Comparison of ENCODE assay signal across 19 cellular contexts in the genomic region with DNA sequence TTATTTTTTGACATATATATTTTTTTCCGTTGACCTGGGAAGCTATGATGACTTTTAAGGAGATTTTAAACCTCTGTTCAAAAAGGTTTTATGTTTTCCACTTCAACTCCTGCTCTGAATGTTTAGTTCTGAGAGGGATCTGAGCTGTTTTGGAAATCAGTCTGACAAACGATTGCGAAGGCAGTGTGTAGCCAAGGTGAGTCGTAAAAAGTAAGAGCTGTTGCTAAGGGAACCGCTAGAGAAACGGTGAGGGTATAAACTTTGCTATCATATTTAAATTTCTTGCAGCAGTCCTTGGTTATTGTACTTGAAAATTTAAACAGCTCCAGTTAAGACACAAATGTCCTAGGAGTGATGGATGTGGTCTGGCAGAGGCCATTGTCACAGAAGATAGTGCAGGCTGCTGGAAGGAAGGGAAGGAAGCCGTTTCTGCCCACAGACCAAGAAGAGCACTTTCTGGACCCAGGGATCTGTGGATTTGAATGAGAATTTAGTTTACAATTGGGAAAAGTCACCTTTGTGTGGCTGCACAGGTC.
DNase-seq lines count a peak whose midpoint lies in the region; ATAC-seq and TF ChIP-seq lines count a peak whose summit lies in the region.
"Had no signal": no experiment of that assay in that cellular context is flagged by ENCODE, and none has a peak within 500 bp of the region (broad histone marks: within the 10 kb centered on the region; RNA-seq: fewer than 3 reads in every experiment).

No MANE protein-coding gene starts in this region.

- H3K27me3 ChIP-seq in RWPE2 (ENCODE audit: insufficient read depth, poor library complexity, severe bottlenecking) = no peaks in the 10 kb centered on the region
- no peaks in the 10 kb centered on the region for H3K27me3 ChIP-seq in uterus
- H3K27me3 ChIP-seq: spleen had no signal

- DNase-seq in NOMO-1 treated with DMSO at 0.1 percent for 48 hours (lab: John Stamatoyannopoulos, UW; ENCODE audit: unreplicated experiment) (peak; percentile 9), NOMO-1 treated with dmso at 0.1 percent for 144 hours (lab: John Stamatoyannopoulos, UW; ENCODE audit: unreplicated experiment) (no peak), RWPE2 (ENCODE audit: low spot score) (no peak), epithelial cell of esophagus (ENCODE audit: low read depth) (peak; percentile 62), uterus (no peak), glomerular visceral epithelial cell (ENCODE audit: extremely low spot score) (no peak), GM03348 (ENCODE audit: low spot score) (no peak)
- DNase-seq: activated CD4-positive, alpha-beta T cell treated with anti-CD3 and anti-CD28 coated beads, Interleukin-2, amount 50 U/mL, for 4 hours; activated T-cell treated with anti-CD3 and anti-CD28 coated beads for 4 hours; anterior cingulate cortex; DMS 273 treated with DMSO at 0.1 percent for 48 hours; kidney glomerular epithelial cell; NCI-H1092; NCI-H2081 treated with DMSO at 0.1 percent for 48 hours; spleen had no signal

- no peak overlapping the region for H3K4me3 ChIP-seq in RWPE2 (ENCODE audit: severe bottlenecking)
- no peak overlapping the region for H3K4me3 ChIP-seq in epithelial cell of esophagus (ENCODE audit: low read length)
- no peak overlapping the region for H3K4me3 ChIP-seq in uterus
- H3K4me3 ChIP-seq: spleen had no signal

- intact Hi-C loops in uterus (cut with DNase I; ENCODE audit: low total_unique reads) = no loop called here

- H3K36me3 ChIP-seq in RWPE2 (ENCODE audit: low read depth) (no peaks in the 10 kb centered on the region), uterus (no peaks in the 10 kb centered on the region)
- H3K36me3 ChIP-seq: spleen had no signal

- ATAC-seq in RWPE2 (ENCODE audit: low read depth) (peak; percentile 49; the same call in 1 of the 3 replicates), GM18907 (IDR thresholded peaks at IDR 0.05; ENCODE audit: unreplicated experiment) (no peak)
- ATAC-seq: Panc1 had no signal

- TF ChIP-seq POLR2A in uterus (IDR thresholded peaks at IDR 0.05) = no peak

- H3K4me1 ChIP-seq in RWPE2 (ENCODE audit: insufficient read depth, poor library complexity, severe bottlenecking) (peaks cover 12% of the 10 kb centered on the region), uterus (no peaks in the 10 kb centered on the region)

- no peak overlapping the region for H3K27ac ChIP-seq in RWPE2 (ENCODE audit: poor library complexity, severe bottlenecking)
- peak overlapping the region; percentile 35 to 45 for H3K27ac ChIP-seq in uterus
- H3K27ac ChIP-seq: C4-2B, spleen, VCaP had no signal

- TF ChIP-seq CTCF in RWPE2 (IDR thresholded peaks at IDR 0.05; ENCODE audit: poor library complexity, severe bottlenecking) = no peak
- TF ChIP-seq CTCF in epithelial cell of esophagus (IDR thresholded peaks at IDR 0.05; ENCODE audit: insufficient read depth, low read depth, low read length, missing control alignments) = no peak
- no peak for TF ChIP-seq CTCF in uterus (IDR thresholded peaks at IDR 0.05)

- H3K9me3 ChIP-seq in RWPE2 (ENCODE audit: severe bottlenecking) = no peaks in the 10 kb centered on the region
- H3K9me3 ChIP-seq in uterus = no peaks in the 10 kb centered on the region
- H3K9me3 ChIP-seq: spleen had no signal

Comparison
In these comparisons a context has a peak if more than half of its experiments do, and no peak if none do; other contexts are left out.
1. DNase-seq: peak in NOMO-1 treated with DMSO at 0.1 percent for 48 hours (single experiment) and epithelial cell of esophagus (single experiment); none in NOMO-1 treated with dmso at 0.1 percent for 144 hours (single experiment), RWPE2 (single experiment), uterus (0 of 2), glomerular visceral epithelial cell (single experiment) and GM03348 (single experiment).